9 cellular contexts compared by ENCODE assay signal in the genomic region with DNA sequence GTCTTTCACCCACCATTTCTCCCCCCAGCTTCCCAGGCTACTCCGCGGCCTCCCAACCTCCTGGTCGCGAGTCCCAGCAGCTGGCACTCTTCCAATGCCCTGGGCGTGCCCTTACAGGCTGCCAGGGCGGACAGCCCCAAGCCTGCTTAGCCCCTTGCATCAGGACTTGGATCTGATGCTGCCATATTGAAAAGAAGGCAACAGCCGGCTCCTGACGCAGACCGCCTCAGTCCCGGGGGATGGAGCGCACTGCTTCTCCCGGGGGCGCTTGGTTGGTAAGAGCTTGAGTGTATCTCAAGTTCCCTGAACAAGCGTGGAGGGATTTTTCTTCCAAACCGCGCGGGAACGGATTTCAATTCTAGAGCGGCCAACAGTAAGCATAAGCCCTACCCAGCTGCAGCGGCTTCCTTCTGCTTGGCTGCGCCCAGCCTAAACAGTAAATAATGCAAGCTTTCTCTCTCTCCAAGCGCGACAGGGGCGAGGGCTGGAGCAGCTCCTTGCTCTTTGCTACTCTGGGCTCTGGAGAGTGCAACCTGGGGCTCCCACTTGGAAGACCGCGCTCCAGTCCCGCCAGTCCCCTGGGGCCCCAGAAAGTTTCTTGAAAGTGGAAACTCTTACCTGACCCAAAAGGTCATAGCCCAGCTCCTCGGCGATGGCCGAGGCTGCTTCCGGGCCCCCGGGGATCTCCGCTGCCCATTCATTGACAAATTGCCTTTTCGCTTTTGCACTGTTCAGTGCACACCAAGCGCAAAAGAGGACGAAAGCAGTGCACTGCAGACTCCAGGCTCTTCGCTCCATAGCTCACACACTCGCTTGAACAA. TPM values are rescaled to one million over a fixed set of nuclear protein-coding genes. Genes with fewer than 3 reads are reported as not detected.
DNase-seq lines count a peak whose midpoint lies in the region; ATAC-seq and TF ChIP-seq lines count a peak whose summit lies in the region.
"Had no signal": no experiment of that assay in that cellular context is flagged by ENCODE, and none has a peak within 500 bp of the region (broad histone marks: within the 10 kb centered on the region; RNA-seq: fewer than 3 reads in every experiment).

No MANE protein-coding gene starts in this region.

- peaks cover 40% of the 10 kb centered on the region for H3K27me3 Mint-ChIP-seq in GM23338 (ENCODE audit: insufficient read depth, low read depth, poor library complexity)
- peaks cover 77% of the 10 kb centered on the region for H3K27me3 Mint-ChIP-seq in activated T-cell treated with anti-CD3 and anti-CD28 coated beads, Interleukin-2, amount 50 U/mL, for 72 hours (ENCODE audit: low read depth)
- peaks cover 58% of the 10 kb centered on the region for H3K27me3 Mint-ChIP-seq in activated CD4-positive, alpha-beta T cell treated with anti-CD3 and anti-CD28 coated beads, Interleukin-2, amount 10 ng/mL, durations not matched to agents 24 days and 14 days

- ATAC-seq in GM23338, result peak; percentile 79
- no peak for ATAC-seq in GM18870 (IDR thresholded peaks at IDR 0.05; ENCODE audit: unreplicated experiment)
- no peak for ATAC-seq in activated T-cell treated with anti-CD3 and anti-CD28 coated beads, Interleukin-2, amount 50 U/mL, for 72 hours (replicated peaks in 1 of 2)

- peaks cover 32% of the 10 kb centered on the region for H3K4me1 Mint-ChIP-seq in GM23338
- H3K4me1 Mint-ChIP-seq in activated T-cell treated with anti-CD3 and anti-CD28 coated beads, Interleukin-2, amount 50 U/mL, for 72 hours (ENCODE audit: low read depth), result peaks cover 28% of the 10 kb centered on the region
- peaks cover 12% of the 10 kb centered on the region for H3K4me1 Mint-ChIP-seq in activated CD4-positive, alpha-beta T cell treated with anti-CD3 and anti-CD28 coated beads, Interleukin-2, amount 10 ng/mL, durations not matched to agents 24 days and 14 days

- peaks cover 37% of the 10 kb centered on the region for H3K4me1 ChIP-seq in GM23338 (ENCODE audit: insufficient read depth)
- peaks cover 3 to 15% (median 13%) of the 10 kb centered on the region in 3 donors for H3K4me1 ChIP-seq in skeletal muscle tissue (ENCODE audit: control insufficient read depth in 3 of 3, insufficient read depth in 3 of 3, low read length in 3 of 3)

- no peaks in the 10 kb centered on the region for H3K9me2 ChIP-seq in GM23338 (ENCODE audit: insufficient read depth)

- no peaks in the 10 kb centered on the region; the same call in 1 of the 2 replicates for H4K20me1 ChIP-seq in GM23338 (replicated peaks; ENCODE audit: insufficient read depth)

- peak overlapping the region; percentile 89 for H3K4me3 ChIP-seq in GM23338
- peak overlapping the region; percentile 30 for H3K4me3 ChIP-seq in fibroblast of mammary gland (ENCODE audit: control insufficient read depth, low read depth, low read length)
- H3K4me3 ChIP-seq in skeletal muscle tissue (ENCODE audit: low read length in 3 of 3), result peak overlapping the region; percentile 8 to 24 (median 18)

- no peaks in the 10 kb centered on the region for H3K36me3 Mint-ChIP-seq in GM23338 (ENCODE audit: low read depth)
- peaks cover 1 to 4% of the 10 kb centered on the region in 2 donors for H3K36me3 Mint-ChIP-seq in activated T-cell treated with anti-CD3 and anti-CD28 coated beads, Interleukin-2, amount 50 U/mL, for 72 hours (ENCODE audit: insufficient read depth in 2 of 2)
- no peaks in the 10 kb centered on the region for H3K36me3 Mint-ChIP-seq in activated CD4-positive, alpha-beta T cell treated with anti-CD3 and anti-CD28 coated beads, Interleukin-2, amount 10 ng/mL, durations not matched to agents 24 days and 14 days (ENCODE audit: low read depth)

- H3K79me2 ChIP-seq in GM23338 (replicated peaks; ENCODE audit: insufficient read depth), result no peaks in the 10 kb centered on the region

- no peak overlapping the region for H3K27ac ChIP-seq in GM23338 (ENCODE audit: low read depth)
- no peak overlapping the region for H3K27ac ChIP-seq in skeletal muscle tissue (ENCODE audit: low read depth, low read length)

- no peak for TF ChIP-seq CTCF in GM23338 (conservative IDR thresholded peaks at IDR 0.05; ENCODE audit: low read depth in 2 of 2)
- TF ChIP-seq CTCF in fibroblast of mammary gland (conservative IDR thresholded peaks at IDR 0.05; ENCODE audit: control insufficient read depth, insufficient read depth, low read depth, low read length), result no peak
- no peak for TF ChIP-seq CTCF in GM13977 (IDR thresholded peaks at IDR 0.05; ENCODE audit: extremely low read depth, insufficient read depth, missing control alignments)

- peak overlapping the region; percentile 99 for H2AFZ ChIP-seq in GM23338

- no peaks in the 10 kb centered on the region for H3F3A ChIP-seq in GM23338 (replicated peaks; ENCODE audit: low read depth)

- H3K4me2 ChIP-seq in GM23338, result peak overlapping the region; percentile 99

- peak; percentile 80 for DNase-seq in GM23338 (ENCODE audit: low spot score)
- DNase-seq in NCI-H2227 treated with DMSO at 0.1 percent for 48 hours (lab: John Stamatoyannopoulos, UW), result peak; percentile 50
- peak; percentile 49 for DNase-seq in fibroblast of mammary gland (ENCODE audit: low read depth)
- no peak for DNase-seq in GM13977 (ENCODE audit: low spot score)
- DNase-seq in activated T-cell treated with anti-CD3 and anti-CD28 coated beads, Interleukin-2, amount 50 U/mL, for 72 hours, result no peak
- DNase-seq in activated CD4-positive, alpha-beta T cell treated with anti-CD3 and anti-CD28 coated beads, Interleukin-2, amount 10 ng/mL, durations not matched to agents 24 days and 14 days, result no peak

- intact Hi-C loops in activated CD4-positive, alpha-beta T cell treated with anti-CD3 and anti-CD28 coated beads, Interleukin-2, amount 10 ng/mL, durations not matched to agents 24 days and 14 days (cut with micrococcal nuclease), result loop anchor here (10.0 kb wide), 2 partner anchors 162 to 578 kb away; no protein-coding TSS in a partner anchor

- H3K9me3 Mint-ChIP-seq in GM23338, result no peaks in the 10 kb centered on the region
- no peaks in the 10 kb centered on the region for H3K9me3 Mint-ChIP-seq in activated T-cell treated with anti-CD3 and anti-CD28 coated beads, Interleukin-2, amount 50 U/mL, for 72 hours
- H3K9me3 Mint-ChIP-seq in activated CD4-positive, alpha-beta T cell treated with anti-CD3 and anti-CD28 coated beads, Interleukin-2, amount 10 ng/mL, durations not matched to agents 24 days and 14 days, result peaks cover 30% of the 10 kb centered on the region

- no peak overlapping the region for H3K9ac ChIP-seq in skeletal muscle tissue (ENCODE audit: low read depth in 1 of 3, low read length in 3 of 3)

- H3K27me3 ChIP-seq in GM23338 (ENCODE audit: insufficient read depth) (peaks cover 59% of the 10 kb centered on the region), skeletal muscle tissue (ENCODE audit: control insufficient read depth in 3 of 3, insufficient read depth in 3 of 3, low read length in 3 of 3) (peaks cover 20 to 42% (median 38%) of the 10 kb centered on the region in 3 donors)

- H3K36me3 ChIP-seq in GM23338 (ENCODE audit: insufficient read depth), result no peaks in the 10 kb centered on the region
- H3K36me3 ChIP-seq in skeletal muscle tissue (ENCODE audit: control insufficient read depth in 3 of 3, insufficient read depth in 3 of 3, low read length in 3 of 3), result no peaks in the 10 kb centered on the region

- no peak overlapping the region for H3K27ac Mint-ChIP-seq in GM23338
- H3K27ac Mint-ChIP-seq in activated T-cell treated with anti-CD3 and anti-CD28 coated beads, Interleukin-2, amount 50 U/mL, for 72 hours, result no peak overlapping the region
- H3K27ac Mint-ChIP-seq in activated CD4-positive, alpha-beta T cell treated with anti-CD3 and anti-CD28 coated beads, Interleukin-2, amount 10 ng/mL, durations not matched to agents 24 days and 14 days, result no peak overlapping the region

- peak overlapping the region; percentile 91 for H3K4me3 Mint-ChIP-seq in GM23338
- peak overlapping the region in 1 of 2 donors; percentile 41 for H3K4me3 Mint-ChIP-seq in activated T-cell treated with anti-CD3 and anti-CD28 coated beads, Interleukin-2, amount 50 U/mL, for 72 hours
- H3K4me3 Mint-ChIP-seq in activated CD4-positive, alpha-beta T cell treated with anti-CD3 and anti-CD28 coated beads, Interleukin-2, amount 10 ng/mL, durations not matched to agents 24 days and 14 days, result no peak overlapping the region

- in situ Hi-C loops in GM13977 (cut with MboI; ENCODE audit: low pct_unique_long_range_greater_than_20kb, low sequenced_read_pairs, unreplicated experiment), result loop anchor here (10.0 to 25.0 kb wide), 2 partner anchors 88 to 570 kb away; no protein-coding TSS in a partner anchor

- H3K9me3 ChIP-seq in skeletal muscle tissue (ENCODE audit: control insufficient read depth in 3 of 3, low read length in 3 of 3), result no peaks in the 10 kb centered on the region

TF ChIP-seq in GM23338, 12 proteins besides CTCF, POLR2A, EP300 and RAD21 (continues in another document):
- no peak for TF ChIP-seq CREB1 (CRISPR knock-in tag; IDR thresholded peaks at IDR 0.05; ENCODE audit: low read depth)
- no peak for TF ChIP-seq NANOG (IDR thresholded peaks at IDR 0.05; ENCODE audit: borderline replicate concordance)
- TF ChIP-seq, protein P1, sequence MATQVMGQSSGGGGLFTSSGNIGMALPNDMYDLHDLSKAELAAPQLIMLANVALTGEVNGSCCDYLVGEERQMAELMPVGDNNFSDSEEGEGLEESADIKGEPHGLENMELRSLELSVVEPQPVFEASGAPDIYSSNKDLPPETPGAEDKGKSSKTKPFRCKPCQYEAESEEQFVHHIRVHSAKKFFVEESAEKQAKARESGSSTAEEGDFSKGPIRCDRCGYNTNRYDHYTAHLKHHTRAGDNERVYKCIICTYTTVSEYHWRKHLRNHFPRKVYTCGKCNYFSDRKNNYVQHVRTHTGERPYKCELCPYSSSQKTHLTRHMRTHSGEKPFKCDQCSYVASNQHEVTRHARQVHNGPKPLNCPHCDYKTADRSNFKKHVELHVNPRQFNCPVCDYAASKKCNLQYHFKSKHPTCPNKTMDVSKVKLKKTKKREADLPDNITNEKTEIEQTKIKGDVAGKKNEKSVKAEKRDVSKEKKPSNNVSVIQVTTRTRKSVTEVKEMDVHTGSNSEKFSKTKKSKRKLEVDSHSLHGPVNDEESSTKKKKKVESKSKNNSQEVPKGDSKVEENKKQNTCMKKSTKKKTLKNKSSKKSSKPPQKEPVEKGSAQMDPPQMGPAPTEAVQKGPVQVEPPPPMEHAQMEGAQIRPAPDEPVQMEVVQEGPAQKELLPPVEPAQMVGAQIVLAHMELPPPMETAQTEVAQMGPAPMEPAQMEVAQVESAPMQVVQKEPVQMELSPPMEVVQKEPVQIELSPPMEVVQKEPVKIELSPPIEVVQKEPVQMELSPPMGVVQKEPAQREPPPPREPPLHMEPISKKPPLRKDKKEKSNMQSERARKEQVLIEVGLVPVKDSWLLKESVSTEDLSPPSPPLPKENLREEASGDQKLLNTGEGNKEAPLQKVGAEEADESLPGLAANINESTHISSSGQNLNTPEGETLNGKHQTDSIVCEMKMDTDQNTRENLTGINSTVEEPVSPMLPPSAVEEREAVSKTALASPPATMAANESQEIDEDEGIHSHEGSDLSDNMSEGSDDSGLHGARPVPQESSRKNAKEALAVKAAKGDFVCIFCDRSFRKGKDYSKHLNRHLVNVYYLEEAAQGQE (IDR thresholded peaks at IDR 0.05; ENCODE audit: unreplicated experiment), result peak; percentile 18

RNA-seq across cellular contexts. Expression of gene PCSK1, which starts 0.6 kb away (rescaled TPM):
- 2.7 and 6.2 TPM in 2 replicates for total RNA-seq in GM23338 (2014; rRNA removed; shearing (Covaris generic))
- 2.3 and 2.7 TPM in 2 replicates for polyA plus RNA-seq in GM23338 (2016; fragmentation: Nextera tagmentation; extraction: Ambion mirVana)
- total RNA-seq in skeletal muscle tissue, result not detected
- total RNA-seq in activated T-cell treated with anti-CD3 and anti-CD28 coated beads, Interleukin-2, amount 50 U/mL, for 72 hours, result not detected
- not detected in 2 replicates for total RNA-seq in activated CD4-positive, alpha-beta T cell treated with anti-CD3 and anti-CD28 coated beads, Interleukin-2, amount 10 ng/mL, durations not matched to agents 24 days and 14 days
- total RNA-seq: kidney epithelial cell had no signal

Comparison
In these comparisons a context has a peak if more than half of its experiments do, and no peak if none do; other contexts are left out.
1. DNase-seq: peak in GM23338 (single experiment), NCI-H2227 treated with DMSO at 0.1 percent for 48 hours (single experiment) and fibroblast of mammary gland (single experiment); none in GM13977 (single experiment), activated T-cell treated with anti-CD3 and anti-CD28 coated beads, Interleukin-2, amount 50 U/mL, for 72 hours (0 of 2) and activated CD4-positive, alpha-beta T cell treated with anti-CD3 and anti-CD28 coated beads, Interleukin-2, amount 10 ng/mL, durations not matched to agents 24 days and 14 days (single experiment).
2. H3K4me3 ChIP-seq: peak in every context shown above with its lines; median percentile 89 in GM23338; 30 in fibroblast of mammary gland; 18 in skeletal muscle tissue.